10 cellular contexts compared by ENCODE assay signal in genomic region chr9:28423255-28423654, GRCh38.
"Had no signal": no experiment of that assay in that cellular context is flagged by ENCODE, and none has a peak within 500 bp of the region (broad histone marks: within the 10 kb centered on the region; RNA-seq: fewer than 3 reads in every experiment).

No MANE protein-coding gene starts in this region.

- ATAC-seq: HCT116, K562 had no signal

- H3K27ac ChIP-seq: GM23248 had no signal

- H3K4me3 ChIP-seq: GM23248, HAP-1, K562 had no signal

- DNase-seq: GM23248, GOT3, H7, HFFc6, IMR-90, KG1 had no signal

- H3K4me1 ChIP-seq: HAP-1 had no signal

- FAIRE-seq: HTR-8/SVneo, K562 had no signal

- H3K9me3 ChIP-seq: HAP-1 had no signal

- H3K36me3 ChIP-seq: HAP-1 had no signal
